ENCODE assay signal across 1 cellular context in the genomic region with DNA sequence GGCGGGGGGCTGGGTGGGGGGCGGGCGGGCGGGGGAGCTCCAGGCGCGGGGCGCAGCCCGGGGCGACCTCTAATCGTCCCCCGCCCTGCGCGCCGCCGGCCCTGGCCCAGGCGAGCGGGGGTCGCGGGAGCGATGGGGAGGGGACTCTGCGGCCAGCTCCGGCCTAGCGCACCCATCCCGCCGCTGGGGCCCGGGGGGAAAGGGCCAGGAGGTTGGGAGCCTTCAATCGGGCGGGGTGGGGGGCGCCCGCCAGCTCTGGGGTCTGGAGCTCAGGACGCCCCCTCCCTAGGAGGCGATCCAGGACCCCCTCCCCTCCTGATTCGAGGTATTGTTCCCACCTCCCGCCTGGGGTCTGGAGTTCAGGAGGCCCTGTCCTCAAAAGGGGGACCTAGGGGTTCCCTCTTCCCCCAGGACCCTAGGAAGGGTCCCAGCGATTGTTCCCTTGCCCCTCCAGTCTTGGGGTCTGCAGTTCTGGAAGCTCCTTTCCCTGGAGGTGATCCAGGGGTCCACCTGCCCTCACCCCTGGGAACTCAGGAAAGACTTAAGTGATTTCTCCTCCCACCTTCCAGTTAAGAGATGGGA.
TF ChIP-seq lines count a peak whose summit lies in the region.

No MANE protein-coding gene starts in this region.

TF ChIP-seq in endothelial cell of umbilical vein, 7 proteins besides CTCF, POLR2A, EP300 and RAD21:
- no peak for TF ChIP-seq GATA2 (IDR thresholded peaks at IDR 0.05; ENCODE audit: insufficient read depth, insufficient read length, low read depth, low read length)
- TF ChIP-seq FOS (IDR thresholded peaks at IDR 0.05; ENCODE audit: borderline replicate concordance, insufficient read depth, low read length) = no peak
- TF ChIP-seq POLR2AphosphoS5 (IDR thresholded peaks at IDR 0.05; ENCODE audit: insufficient read depth, low read depth, low read length) = no peak
- TF ChIP-seq JUN (IDR thresholded peaks at IDR 0.05; ENCODE audit: borderline replicate concordance, insufficient read depth, insufficient read length, low read depth) = no peak
- TF ChIP-seq MYC (IDR thresholded peaks at IDR 0.05; ENCODE audit: low read depth, low read length) = no peak
- TF ChIP-seq, protein P1, sequence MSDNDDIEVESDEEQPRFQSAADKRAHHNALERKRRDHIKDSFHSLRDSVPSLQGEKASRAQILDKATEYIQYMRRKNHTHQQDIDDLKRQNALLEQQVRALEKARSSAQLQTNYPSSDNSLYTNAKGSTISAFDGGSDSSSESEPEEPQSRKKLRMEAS (IDR thresholded peaks at IDR 0.05; ENCODE audit: insufficient read depth, insufficient read length) = no peak
- TF ChIP-seq EZH2 (IDR thresholded peaks at IDR 0.05; ENCODE audit: borderline replicate concordance, low read depth, low read length, severe bottlenecking) = no peak
TF ChIP-seq in endothelial cell of umbilical vein: peak in this region for 0.
